ENCODE assay signal across 10 cellular contexts in the genomic region with DNA sequence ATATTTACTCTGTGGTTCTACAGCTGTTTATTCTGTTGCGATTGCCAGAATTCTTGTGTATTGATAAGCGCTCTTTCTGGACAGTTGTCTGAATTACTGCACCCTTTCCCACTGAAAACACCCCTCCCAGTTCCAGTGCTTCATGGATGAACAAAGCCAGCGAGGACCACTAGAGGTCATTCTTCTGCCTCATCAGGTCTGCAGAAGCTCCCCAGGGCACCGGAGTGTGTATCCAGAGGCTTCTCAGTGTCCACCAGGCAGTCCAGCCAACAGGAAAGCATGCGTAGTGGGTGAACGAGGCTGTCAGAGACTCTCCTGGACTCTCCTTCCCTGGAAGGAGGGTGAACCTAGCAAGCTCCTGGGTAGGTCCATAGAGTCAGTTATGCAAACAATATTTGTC. TPM values are rescaled to one million over a fixed set of nuclear protein-coding genes. Genes with fewer than 3 reads are reported as not detected.
A peak's percentile ranks its signal among the peaks of the same experiment; 100 is the strongest.
DNase-seq lines count a peak whose midpoint lies in the region; ATAC-seq, FAIRE-seq and TF ChIP-seq lines count a peak whose summit lies in the region.
"Had no signal": no experiment of that assay in that cellular context is flagged by ENCODE, and none has a peak within 500 bp of the region (broad histone marks: within the 10 kb centered on the region; RNA-seq: fewer than 3 reads in every experiment).

No MANE protein-coding gene starts in this region.

- ATAC-seq in RWPE2 (ENCODE audit: low read depth), result no peak
- ATAC-seq in foreskin keratinocyte, result no peak
- no peak for ATAC-seq in GM18858 (IDR thresholded peaks at IDR 0.05; ENCODE audit: unreplicated experiment)

- H3K4me3 ChIP-seq in RWPE2 (ENCODE audit: severe bottlenecking) (no peak overlapping the region), stomach (no peak overlapping the region)

- TF ChIP-seq CTCF in RWPE2 (IDR thresholded peaks at IDR 0.05; ENCODE audit: poor library complexity, severe bottlenecking) (peak; percentile 36), foreskin keratinocyte (conservative IDR thresholded peaks at IDR 0.05) (peak; percentile 25), stomach (IDR thresholded peaks at IDR 0.05) (no peak)

- intact Hi-C loops in stomach (cut with DNase I; ENCODE audit: low total_unique reads), result no loop called here

- H3K27ac ChIP-seq in RWPE2 (ENCODE audit: poor library complexity, severe bottlenecking) (no peak overlapping the region), foreskin keratinocyte (no peak overlapping the region), stomach (no peak overlapping the region)

- H3K27me3 ChIP-seq in RWPE2 (ENCODE audit: insufficient read depth, poor library complexity, severe bottlenecking) (no peaks in the 10 kb centered on the region), foreskin keratinocyte (no peaks in the 10 kb centered on the region), stomach (no peaks in the 10 kb centered on the region)

- TF ChIP-seq POLR2A in stomach (IDR thresholded peaks at IDR 0.05), result no peak
- no peak for TF ChIP-seq POLR2A in GM12892 (IDR thresholded peaks at IDR 0.05; ENCODE audit: low read depth, low read length)

- WGBS in stomach, 5 donors, result 32 to 64% (median 46%) methylated on average over 4 to 6 of the region's 6 CpGs

- no peak for TF ChIP-seq EP300 in stomach (IDR thresholded peaks at IDR 0.05)

- H3K36me3 ChIP-seq in RWPE2 (ENCODE audit: low read depth) (no peaks in the 10 kb centered on the region), stomach (peaks cover 10 to 40% (median 34%) of the 10 kb centered on the region in 4 donors)

- H3K9me3 ChIP-seq in RWPE2 (ENCODE audit: severe bottlenecking) (no peaks in the 10 kb centered on the region), stomach (no peaks in the 10 kb centered on the region)

- DNase-seq in NCI-H510A treated with DMSO at 0.1 percent for 48 hours (lab: John Stamatoyannopoulos, UW) (peak; percentile 52), NCI-H510A (lab: John Stamatoyannopoulos, UW) (no peak), RWPE2 (ENCODE audit: low spot score) (no peak), foreskin keratinocyte (no peak), stomach (peak; percentile 5), GM12892 (ENCODE audit: insufficient read length) (no peak)
- DNase-seq in activated CD4-positive, CD25-positive, alpha-beta regulatory T cell (lab: John Stamatoyannopoulos, UW), result no peak
- DNase-seq: anterior cingulate cortex, NCI-H1930 had no signal

- H3K4me1 ChIP-seq in RWPE2 (ENCODE audit: insufficient read depth, poor library complexity, severe bottlenecking), result no peaks in the 10 kb centered on the region
- no peaks in the 10 kb centered on the region for H3K4me1 ChIP-seq in foreskin keratinocyte
- H3K4me1 ChIP-seq in stomach, result peaks cover 0 to 11% (median 0%) of the 10 kb centered on the region in 4 donors

- no peak for FAIRE-seq in GM12892 (lab: Jason Lieb, UNC)

RNA-seq across cellular contexts. Expression of a gene that starts 40.6 kb away (rescaled TPM):
- not detected in 2 replicates for total RNA-seq in foreskin keratinocyte
- not detected in 2 replicates for polyA plus RNA-seq in foreskin keratinocyte
- 1 to 10 TPM in 2 of 5 donors, under 1 TPM in 2, not detected in 1; 0.37 to 7.2 (median 1.5) TPM for total RNA-seq in stomach
- 1 to 10 TPM in 1 of 3 donors, under 1 TPM in 2; 0.37 to 1.9 (median 0.61) TPM for polyA plus RNA-seq in stomach
- not detected for polyA plus RNA-seq in GM12892 (2012; ENCODE audit: missing spikeins)

RNA-seq across cellular contexts. Expression of a gene that starts 52.6 kb away (rescaled TPM):
- total RNA-seq in foreskin keratinocyte (49.4 and 57.4 TPM in 2 replicates), stomach (10 to 100 TPM; 26.3 to 44.6 (median 40.0) TPM)
- polyA plus RNA-seq in foreskin keratinocyte (44.7 and 47.8 TPM in 2 replicates), stomach (10 to 100 TPM; 27.5 to 87.4 (median 52.7) TPM)
- polyA plus RNA-seq in GM12892 (2012; ENCODE audit: missing spikeins), result 79.0 TPM

Comparison
In these comparisons a context has a peak if more than half of its experiments do, and no peak if none do; other contexts are left out.
1. DNase-seq: peak in NCI-H510A treated with DMSO at 0.1 percent for 48 hours (single experiment) and stomach (single experiment); none in NCI-H510A (single experiment), RWPE2 (single experiment), foreskin keratinocyte (0 of 2), activated CD4-positive, CD25-positive, alpha-beta regulatory T cell (0 of 4) and GM12892 (single experiment).
2. CTCF ChIP-seq: peak in RWPE2 (single experiment) and foreskin keratinocyte (single experiment); none in stomach (0 of 7).